Comparison of ENCODE assay signal across 8 cellular contexts in genomic region chr5:31186672-31187267, GRCh38. TPM values are rescaled to one million over a fixed set of nuclear protein-coding genes. Genes with fewer than 3 reads are reported as not detected.
DNase-seq lines count a peak whose midpoint lies in the region; ATAC-seq, FAIRE-seq and TF ChIP-seq lines count a peak whose summit lies in the region.

No MANE protein-coding gene starts in this region.

- ATAC-seq in right cardiac atrium (no peak), GM18909 (IDR thresholded peaks at IDR 0.05; ENCODE audit: poor library complexity, unreplicated experiment) (no peak)

- H3K4me3 ChIP-seq in right atrium auricular region (no peak overlapping the region), right cardiac atrium (ENCODE audit: low read length) (no peak overlapping the region), WERI-Rb-1 (ENCODE audit: low read depth, low read length) (no peak overlapping the region), kidney (ENCODE audit: low read length in 2 of 2) (no peak overlapping the region)

- H3K9me3 ChIP-seq in right atrium auricular region (no peaks in the 10 kb centered on the region), right cardiac atrium (ENCODE audit: control insufficient read depth, low read length) (no peaks in the 10 kb centered on the region), WERI-Rb-1 (ENCODE audit: severe bottlenecking) (no peaks in the 10 kb centered on the region), kidney (ENCODE audit: control insufficient read depth in 1 of 2, low read length in 2 of 2) (no peaks in the 10 kb centered on the region)

- TF ChIP-seq CTCF in right atrium auricular region (IDR thresholded peaks at IDR 0.05) (peak; percentile 41 to 87), WERI-Rb-1 (IDR thresholded peaks at IDR 0.05; ENCODE audit: low read depth, low read length) (peak; percentile 60), kidney (IDR thresholded peaks at IDR 0.05; ENCODE audit: borderline replicate concordance, extremely low read depth, insufficient read depth) (peak; percentile 52)

- peak; percentile 30 for FAIRE-seq in kidney (lab: Jason Lieb, UNC)

- no peaks in the 10 kb centered on the region for H3K27me3 ChIP-seq in right atrium auricular region
- no peaks in the 10 kb centered on the region for H3K27me3 ChIP-seq in right cardiac atrium (ENCODE audit: control insufficient read depth, insufficient read depth)
- H3K27me3 ChIP-seq in WERI-Rb-1 (ENCODE audit: insufficient read depth, low read depth, severe bottlenecking), result no peaks in the 10 kb centered on the region

- H3K4me1 ChIP-seq in right atrium auricular region, result no peaks in the 10 kb centered on the region
- H3K4me1 ChIP-seq in right cardiac atrium (ENCODE audit: control insufficient read depth, insufficient read depth, low read length), result no peaks in the 10 kb centered on the region
- no peaks in the 10 kb centered on the region for H3K4me1 ChIP-seq in kidney (ENCODE audit: control insufficient read depth in 1 of 2, insufficient read depth in 1 of 2, low read depth in 1 of 2, low read length in 2 of 2)

- H3K36me3 ChIP-seq in right atrium auricular region, result no peaks in the 10 kb centered on the region
- H3K36me3 ChIP-seq in WERI-Rb-1, result no peaks in the 10 kb centered on the region
- H3K36me3 ChIP-seq in kidney (ENCODE audit: control insufficient read depth in 1 of 2, insufficient read depth in 2 of 2, low read length in 2 of 2), result no peaks in the 10 kb centered on the region

- no peak overlapping the region for H3K9ac ChIP-seq in kidney (ENCODE audit: low read length in 2 of 2)

- WGBS in right cardiac atrium, result 23% methylated on average over 5 of the region's 5 CpGs

- DNase-seq in right atrium auricular region (ENCODE audit: low spot score), result no peak
- no peak for DNase-seq in right cardiac atrium
- peak; percentile 26 for DNase-seq in NCI-H1105 (lab: John Stamatoyannopoulos, UW)
- no peak for DNase-seq in WERI-Rb-1
- no peak for DNase-seq in kidney
- DNase-seq in cortex of kidney (lab: John Stamatoyannopoulos, UW), result no peak
- DNase-seq in UCSD-AML1 (lab: John Stamatoyannopoulos, UW; ENCODE audit: unreplicated experiment), result no peak

- no peak overlapping the region for H3K27ac ChIP-seq in right atrium auricular region
- H3K27ac ChIP-seq in right cardiac atrium (ENCODE audit: low read length), result no peak overlapping the region
- no peak overlapping the region for H3K27ac ChIP-seq in WERI-Rb-1
- H3K27ac ChIP-seq in kidney (ENCODE audit: low read depth in 2 of 2, low read length in 2 of 2), result no peak overlapping the region

- intact Hi-C loops in right cardiac atrium (cut with DNase I), result loop anchor here in 3 of 4 donors (10.0 kb wide), 1 partner anchor 382 kb away; no protein-coding TSS in a partner anchor
- intact Hi-C loops in kidney (cut with DNase I), result no loop called here

RNA-seq across cellular contexts. Expression of gene CDH6, which starts 6.7 kb away (rescaled TPM):
- 1 to 10 TPM; 1.1 to 2.2 TPM for total RNA-seq in right atrium auricular region
- total RNA-seq in right cardiac atrium, result 1 to 10 TPM in 3 of 4 donors, under 1 TPM in 1; 0.65 to 1.7 (median 1.1) TPM
- 0.84 TPM for polyA plus RNA-seq in right cardiac atrium
- 196 TPM for total RNA-seq in kidney
- polyA plus RNA-seq in kidney (ENCODE audit: insufficient read depth, low read depth, low replicate concordance), result 21.8 TPM

Comparison
In these comparisons a context has a peak if more than half of its experiments do, and no peak if none do; other contexts are left out.
1. RNA of gene CDH6, which starts 6.7 kb away (total RNA-seq): 196 TPM in kidney (single experiment); 1.1 to 2.2 TPM in right atrium auricular region and 0.65 to 1.7 TPM in right cardiac atrium; every median in the first group is over 10 times any median in the second.
2. Peak in every context shown above with its lines, with median percentiles within 50 percentile points of each other: CTCF ChIP-seq.